ENCODE assay signal across 1 cellular context in genomic region chr19:405138-405965, GRCh38.
TF ChIP-seq lines count a peak whose summit lies in the region.

No MANE protein-coding gene starts in this region.

TF ChIP-seq in H1, 55 proteins besides CTCF, POLR2A, EP300 and RAD21 (continued from another document):
- no peak for TF ChIP-seq CEBPB (IDR thresholded peaks at IDR 0.05; ENCODE audit: low read depth, low read length)
- no peak for TF ChIP-seq BACH1 (IDR thresholded peaks at IDR 0.05; ENCODE audit: low read length)
- TF ChIP-seq SP1 (IDR thresholded peaks at IDR 0.05; ENCODE audit: low read depth, low read length), result no peak
- no peak for TF ChIP-seq RXRA (IDR thresholded peaks at IDR 0.05; ENCODE audit: insufficient read depth, low read depth, low read length)
- no peak for TF ChIP-seq EGR1 (IDR thresholded peaks at IDR 0.05; ENCODE audit: borderline replicate concordance, low read depth, low read length)
- no peak for TF ChIP-seq HDAC6 (IDR thresholded peaks at IDR 0.05; ENCODE audit: low read depth, low read length)
- no peak for TF ChIP-seq CHD2 (IDR thresholded peaks at IDR 0.05; ENCODE audit: low read length)
- TF ChIP-seq TCF12 (IDR thresholded peaks at IDR 0.05; ENCODE audit: low read depth, low read length), result no peak
- no peak for TF ChIP-seq GABPA (IDR thresholded peaks at IDR 0.05; ENCODE audit: borderline replicate concordance, insufficient read depth, low read length)
- no peak for TF ChIP-seq CBX8 (IDR thresholded peaks at IDR 0.05; ENCODE audit: borderline replicate concordance, low read depth, low read length)
- TF ChIP-seq POLR2AphosphoS5 (IDR thresholded peaks at IDR 0.05; ENCODE audit: low read depth, low read length), result no peak
- no peak for TF ChIP-seq ASH2L (IDR thresholded peaks at IDR 0.05; ENCODE audit: low read length)
- no peak for TF ChIP-seq SIN3A (conservative IDR thresholded peaks at IDR 0.05 in 1 of 2, IDR thresholded peaks at IDR 0.05 in 1 of 2; ENCODE audit: low read depth in 1 of 2, low read length in 2 of 2)
